Comparison of ENCODE assay signal across 15 cellular contexts in genomic region chr11:61024938-61025818, GRCh38. TPM values are rescaled to one million over a fixed set of nuclear protein-coding genes. Genes with fewer than 3 reads are reported as not detected.
DNase-seq lines count a peak whose midpoint lies in the region; ATAC-seq lines count a peak whose summit lies in the region.
"Had no signal": no experiment of that assay in that cellular context is flagged by ENCODE, and none has a peak within 500 bp of the region (broad histone marks: within the 10 kb centered on the region; RNA-seq: fewer than 3 reads in every experiment).

No MANE protein-coding gene starts in this region.

- H3K4me3 Mint-ChIP-seq in activated CD8-positive, alpha-beta memory T cell treated with anti-CD3 and anti-CD28 coated beads, Interleukin-2, amount 10 ng/mL, durations not matched to agents 7 days and 5 days, result no peak overlapping the region
- peak overlapping the region in 2 of 4 donors; percentile 35 to 53 for H3K4me3 Mint-ChIP-seq in IgD-negative memory B cell
- H3K4me3 Mint-ChIP-seq in activated naive CD8-positive, alpha-beta T cell, result peak overlapping the region; percentile 94

- no peak for DNase-seq in activated CD8-positive, alpha-beta memory T cell treated with anti-CD3 and anti-CD28 coated beads, Interleukin-2, amount 10 ng/mL, durations not matched to agents 7 days and 5 days
- DNase-seq in activated CD8-positive, alpha-beta memory T cell treated with anti-CD3 and anti-CD28 coated beads, Interleukin-2, amount 50 U/mL, for 48 hours, result no peak
- peak; percentile 49 for DNase-seq in posterior vena cava (ENCODE audit: low spot score)
- DNase-seq in UCSD-AML1 (lab: John Stamatoyannopoulos, UW; ENCODE audit: unreplicated experiment), result no peak
- DNase-seq: dorsolateral prefrontal cortex, head of caudate nucleus, mammary epithelial cell, NCI-H526 treated with DMSO at 0.1 percent for 48 hours, PC-9, retina had no signal

- no peaks in the 10 kb centered on the region for H3K27me3 Mint-ChIP-seq in activated CD8-positive, alpha-beta memory T cell treated with anti-CD3 and anti-CD28 coated beads, Interleukin-2, amount 10 ng/mL, durations not matched to agents 7 days and 5 days
- peaks cover 5% of the 10 kb centered on the region for H3K27me3 Mint-ChIP-seq in IgD-negative memory B cell
- no peaks in the 10 kb centered on the region for H3K27me3 Mint-ChIP-seq in activated naive CD8-positive, alpha-beta T cell

- intact Hi-C loops in posterior vena cava (cut with DNase I), result no loop called here

- no peaks in the 10 kb centered on the region for H3K9me3 Mint-ChIP-seq in activated CD8-positive, alpha-beta memory T cell treated with anti-CD3 and anti-CD28 coated beads, Interleukin-2, amount 10 ng/mL, durations not matched to agents 7 days and 5 days (ENCODE audit: low read depth)
- H3K9me3 Mint-ChIP-seq in IgD-negative memory B cell, result no peaks in the 10 kb centered on the region
- H3K9me3 Mint-ChIP-seq in activated naive CD8-positive, alpha-beta T cell (ENCODE audit: low read depth), result no peaks in the 10 kb centered on the region

- peaks cover 90% of the 10 kb centered on the region for H3K4me1 Mint-ChIP-seq in activated CD8-positive, alpha-beta memory T cell treated with anti-CD3 and anti-CD28 coated beads, Interleukin-2, amount 10 ng/mL, durations not matched to agents 7 days and 5 days
- H3K4me1 Mint-ChIP-seq in IgD-negative memory B cell, result peaks cover 36 to 62% (median 51%) of the 10 kb centered on the region in 3 donors
- peaks cover 93% of the 10 kb centered on the region for H3K4me1 Mint-ChIP-seq in activated naive CD8-positive, alpha-beta T cell (ENCODE audit: low read depth)

- peak overlapping the region; percentile 16 for H3K27ac Mint-ChIP-seq in activated CD8-positive, alpha-beta memory T cell treated with anti-CD3 and anti-CD28 coated beads, Interleukin-2, amount 10 ng/mL, durations not matched to agents 7 days and 5 days
- peak overlapping the region in 2 of 3 donors; percentile 36 to 81 for H3K27ac Mint-ChIP-seq in IgD-negative memory B cell
- H3K27ac Mint-ChIP-seq in activated naive CD8-positive, alpha-beta T cell, result peak overlapping the region; percentile 92

- ATAC-seq in activated CD8-positive, alpha-beta memory T cell treated with anti-CD3 and anti-CD28 coated beads, Interleukin-2, amount 10 ng/mL, durations not matched to agents 7 days and 5 days, result no peak
- ATAC-seq in HG03565 (IDR thresholded peaks at IDR 0.05; ENCODE audit: unreplicated experiment), result no peak
- no peak for ATAC-seq in HG03159 (IDR thresholded peaks at IDR 0.05; ENCODE audit: unreplicated experiment)

- peaks cover 11% of the 10 kb centered on the region for H3K36me3 Mint-ChIP-seq in activated CD8-positive, alpha-beta memory T cell treated with anti-CD3 and anti-CD28 coated beads, Interleukin-2, amount 10 ng/mL, durations not matched to agents 7 days and 5 days
- no peaks in the 10 kb centered on the region for H3K36me3 Mint-ChIP-seq in IgD-negative memory B cell
- peaks cover 9% of the 10 kb centered on the region for H3K36me3 Mint-ChIP-seq in activated naive CD8-positive, alpha-beta T cell

- CTCF ChIA-PET in activated CD8-positive, alpha-beta memory T cell treated with anti-CD3 and anti-CD28 coated beads, Interleukin-2, amount 10 ng/mL, durations not matched to agents 7 days and 5 days (lab: Charles Lee), result interaction anchor here (1.1 to 2.2 kb wide), 3 partner anchors 17 to 110 kb away, joined by 4 to 7 read pairs (median 5); partner anchors contain the start of gene CD6

RNA-seq across cellular contexts. Expression of gene CD6, which starts 53.7 kb away (rescaled TPM):
- total RNA-seq in activated CD8-positive, alpha-beta memory T cell treated with anti-CD3 and anti-CD28 coated beads, Interleukin-2, amount 10 ng/mL, durations not matched to agents 7 days and 5 days, result 100 to 1,000 TPM; 152 to 181 TPM
- 8.6 TPM for polyA plus RNA-seq in IgD-negative memory B cell
- total RNA-seq in posterior vena cava, result under 1 TPM; 0.43 to 0.93 TPM
- total RNA-seq: mammary epithelial cell had no signal
- polyA plus RNA-seq: mammary epithelial cell, neural cell had no signal

Comparison
In these comparisons a context has a peak if more than half of its experiments do, and no peak if none do; other contexts are left out.
1. H3K27ac Mint-ChIP-seq: peak in every context shown above with its lines; median percentile 92 in activated naive CD8-positive, alpha-beta T cell; 58 in IgD-negative memory B cell; 16 in activated CD8-positive, alpha-beta memory T cell treated with anti-CD3 and anti-CD28 coated beads, Interleukin-2, amount 10 ng/mL, durations not matched to agents 7 days and 5 days.
2. RNA of gene CD6, which starts 53.7 kb away (total RNA-seq): 152 to 181 TPM in activated CD8-positive, alpha-beta memory T cell treated with anti-CD3 and anti-CD28 coated beads, Interleukin-2, amount 10 ng/mL, durations not matched to agents 7 days and 5 days; 0.43 to 0.93 TPM in posterior vena cava; every median in the first group is over 10 times any median in the second.